Comparison of ENCODE assay signal across 16 cellular contexts in the genomic region with DNA sequence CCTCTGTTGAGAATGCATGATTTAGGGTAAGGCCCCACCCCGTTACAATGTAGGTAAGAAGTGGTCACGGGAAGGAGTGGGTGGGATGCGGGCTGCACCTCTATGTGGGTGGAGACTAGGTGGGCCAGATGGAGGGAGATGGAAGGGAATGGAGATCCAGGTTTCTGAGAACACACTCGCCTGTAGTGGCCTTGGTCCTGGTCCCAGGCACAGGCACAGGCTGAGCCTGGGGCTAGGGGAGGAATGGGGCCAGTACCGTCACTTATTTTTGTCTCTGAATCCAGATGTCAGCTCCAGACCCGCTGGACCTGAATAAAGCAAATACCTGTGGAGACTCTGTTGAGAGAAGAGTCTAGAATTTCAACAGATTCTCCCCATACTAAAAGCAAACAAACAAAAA. TPM values are rescaled to one million over a fixed set of nuclear protein-coding genes. Genes with fewer than 3 reads are reported as not detected.
DNase-seq lines count a peak whose midpoint lies in the region; ATAC-seq, FAIRE-seq and TF ChIP-seq lines count a peak whose summit lies in the region.
"Had no signal": no experiment of that assay in that cellular context is flagged by ENCODE, and none has a peak within 500 bp of the region (broad histone marks: within the 10 kb centered on the region; RNA-seq: fewer than 3 reads in every experiment).

No MANE protein-coding gene starts in this region.

- H3K36me3 ChIP-seq in rectal smooth muscle tissue (ENCODE audit: control insufficient read depth, insufficient read depth, low read length) = no peaks in the 10 kb centered on the region

- CTCF ChIA-PET in A549 (lab: Yijun Ruan, JAX) = interaction anchor here (1.4 to 9.8 kb wide), 6 partner anchors 11 to 270 kb away, joined by 5 to 98 read pairs (median 47); no protein-coding TSS in a partner anchor
- CTCF ChIA-PET in activated CD4-positive, alpha-beta T cell treated with anti-CD3 and anti-CD28 coated beads, Interleukin-2, amount 10 ng/mL, durations not matched to agents 7 days and 5 days (lab: Charles Lee) = interaction anchor here (1.1 to 4.0 kb wide), 2 partner anchors 11 to 79 kb away, joined by 3 to 32 read pairs; no protein-coding TSS in a partner anchor

- no peak for TF ChIP-seq CTCF in A549 (IDR thresholded peaks at IDR 0.05)

- no peak for FAIRE-seq in A549 (lab: Jason Lieb, UNC)
- FAIRE-seq: GM18507 had no signal

- ATAC-seq in A549 (no peak), T-helper 17 cell (no peak), left ventricle myocardium superior (peak; percentile 44), GM18517 (IDR thresholded peaks at IDR 0.05; ENCODE audit: unreplicated experiment) (no peak), HG02852 (IDR thresholded peaks at IDR 0.05; ENCODE audit: unreplicated experiment) (no peak)
- ATAC-seq: naive thymus-derived CD8-positive, alpha-beta T cell had no signal

- H3K4me3 Mint-ChIP-seq in T-helper 17 cell = no peak overlapping the region
- no peak overlapping the region for H3K4me3 Mint-ChIP-seq in activated CD4-positive, alpha-beta T cell treated with anti-CD3 and anti-CD28 coated beads, Interleukin-2, amount 10 ng/mL, durations not matched to agents 7 days and 5 days
- H3K4me3 Mint-ChIP-seq: naive thymus-derived CD8-positive, alpha-beta T cell had no signal

- no peaks in the 10 kb centered on the region for H3K9me3 Mint-ChIP-seq in activated CD4-positive, alpha-beta T cell treated with anti-CD3 and anti-CD28 coated beads, Interleukin-2, amount 10 ng/mL, durations not matched to agents 7 days and 5 days
- H3K9me3 Mint-ChIP-seq: naive thymus-derived CD8-positive, alpha-beta T cell had no signal

- H3K9me3 ChIP-seq in A549 (no peaks in the 10 kb centered on the region), T-helper 17 cell (ENCODE audit: control insufficient read depth, low read length, poor library complexity, severe bottlenecking) (no peaks in the 10 kb centered on the region)

- H3K4me1 ChIP-seq in A549 (peaks cover 19% of the 10 kb centered on the region; the same call in 2 of the 3 replicates), rectal smooth muscle tissue (ENCODE audit: control insufficient read depth, insufficient read depth, low read length) (peaks cover 22% of the 10 kb centered on the region)

- POLR2A ChIA-PET in A549 (lab: Yijun Ruan, JAX) = no interaction called here
- POLR2A ChIA-PET in activated CD4-positive, alpha-beta T cell treated with anti-CD3 and anti-CD28 coated beads, Interleukin-2, amount 10 ng/mL, durations not matched to agents 7 days and 5 days (lab: Charles Lee) = no interaction called here

- H3K27me3 Mint-ChIP-seq in T-helper 17 cell = no peaks in the 10 kb centered on the region
- H3K27me3 Mint-ChIP-seq in activated CD4-positive, alpha-beta T cell treated with anti-CD3 and anti-CD28 coated beads, Interleukin-2, amount 10 ng/mL, durations not matched to agents 7 days and 5 days = no peaks in the 10 kb centered on the region
- H3K27me3 Mint-ChIP-seq: naive thymus-derived CD8-positive, alpha-beta T cell had no signal

- no peak for TF ChIP-seq POLR2A in A549 (IDR thresholded peaks at IDR 0.05; ENCODE audit: low read length)

- H3K27ac ChIP-seq in A549 (peak overlapping the region in 1 of 2 experiments; percentile 42; a peak in 1 of 6 replicates), rectal smooth muscle tissue (ENCODE audit: low read depth, low read length) (peak overlapping the region; percentile 64)

- WGBS in A549 (ENCODE audit: missing lambda C conversion rate) = 81% methylated on average over 5 of the region's 6 CpGs

- H3K4me3 ChIP-seq in A549 (no peak overlapping the region), rectal smooth muscle tissue (ENCODE audit: low read length) (no peak overlapping the region)

- peaks cover 18% of the 10 kb centered on the region for H3K4me1 Mint-ChIP-seq in T-helper 17 cell
- peaks cover 34% of the 10 kb centered on the region for H3K4me1 Mint-ChIP-seq in activated CD4-positive, alpha-beta T cell treated with anti-CD3 and anti-CD28 coated beads, Interleukin-2, amount 10 ng/mL, durations not matched to agents 7 days and 5 days

- H3K27ac Mint-ChIP-seq in T-helper 17 cell = peak overlapping the region; percentile 39
- H3K27ac Mint-ChIP-seq in activated CD4-positive, alpha-beta T cell treated with anti-CD3 and anti-CD28 coated beads, Interleukin-2, amount 10 ng/mL, durations not matched to agents 7 days and 5 days = no peak overlapping the region

- 0 out of 3 replicates have a peak overlapping the region, but pooled peaks have one; percentile 18 for H3K4me2 ChIP-seq in A549

- H3K9ac ChIP-seq in rectal smooth muscle tissue (ENCODE audit: low read length) = no peak overlapping the region

- no peak for DNase-seq in A549 (ENCODE audit: low read depth in 1 of 2, low spot score in 1 of 2)
- DNase-seq in T-helper 17 cell = no peak
- DNase-seq in left ventricle myocardium superior = no peak
- no peak for DNase-seq in retina
- DNase-seq in activated CD4-positive, alpha-beta T cell treated with anti-CD3 and anti-CD28 coated beads, Interleukin-2, amount 10 ng/mL, durations not matched to agents 7 days and 5 days = no peak
- DNase-seq: ACHN; activated T-cell treated with anti-CD3 and anti-CD28 coated beads, Interleukin-2, amount 50 U/mL, for 1 hour; cerebellar nuclear complex; NCI-H1436 treated with DMSO at 0.1 percent for 48 hours; stimulated activated CD4-positive, alpha-beta T cell treated with anti-CD3 and anti-CD28 coated beads, Interleukin-4, amount 100 ng/mL, for 1 hour had no signal

- peaks cover 3% of the 10 kb centered on the region for H3K27me3 ChIP-seq in rectal smooth muscle tissue (ENCODE audit: control insufficient read depth, insufficient read depth, low read length)

- no peak for TF ChIP-seq RAD21 in A549 (conservative IDR thresholded peaks at IDR 0.05 in 1 of 2, IDR thresholded peaks at IDR 0.05 in 1 of 2)

- no peak for TF ChIP-seq EP300 in A549 (IDR thresholded peaks at IDR 0.05)

- intact Hi-C loops in left ventricle myocardium superior (cut with micrococcal nuclease) = no loop called here

- H3K36me3 Mint-ChIP-seq in T-helper 17 cell (ENCODE audit: low read depth) = no peaks in the 10 kb centered on the region
- H3K36me3 Mint-ChIP-seq in activated CD4-positive, alpha-beta T cell treated with anti-CD3 and anti-CD28 coated beads, Interleukin-2, amount 10 ng/mL, durations not matched to agents 7 days and 5 days (ENCODE audit: low read depth) = no peaks in the 10 kb centered on the region

TF ChIP-seq in A549, 52 proteins besides CTCF, POLR2A, EP300 and RAD21 (continues in another document):
- no peak for TF ChIP-seq HDAC2 (IDR thresholded peaks at IDR 0.05)
- TF ChIP-seq, protein P1, sequence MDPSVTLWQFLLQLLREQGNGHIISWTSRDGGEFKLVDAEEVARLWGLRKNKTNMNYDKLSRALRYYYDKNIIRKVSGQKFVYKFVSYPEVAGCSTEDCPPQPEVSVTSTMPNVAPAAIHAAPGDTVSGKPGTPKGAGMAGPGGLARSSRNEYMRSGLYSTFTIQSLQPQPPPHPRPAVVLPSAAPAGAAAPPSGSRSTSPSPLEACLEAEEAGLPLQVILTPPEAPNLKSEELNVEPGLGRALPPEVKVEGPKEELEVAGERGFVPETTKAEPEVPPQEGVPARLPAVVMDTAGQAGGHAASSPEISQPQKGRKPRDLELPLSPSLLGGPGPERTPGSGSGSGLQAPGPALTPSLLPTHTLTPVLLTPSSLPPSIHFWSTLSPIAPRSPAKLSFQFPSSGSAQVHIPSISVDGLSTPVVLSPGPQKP (IDR thresholded peaks at IDR 0.05; ENCODE audit: low read depth, low read length) = no peak
- TF ChIP-seq, protein P2, sequence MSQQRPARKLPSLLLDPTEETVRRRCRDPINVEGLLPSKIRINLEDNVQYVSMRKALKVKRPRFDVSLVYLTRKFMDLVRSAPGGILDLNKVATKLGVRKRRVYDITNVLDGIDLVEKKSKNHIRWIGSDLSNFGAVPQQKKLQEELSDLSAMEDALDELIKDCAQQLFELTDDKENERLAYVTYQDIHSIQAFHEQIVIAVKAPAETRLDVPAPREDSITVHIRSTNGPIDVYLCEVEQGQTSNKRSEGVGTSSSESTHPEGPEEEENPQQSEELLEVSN (IDR thresholded peaks at IDR 0.05; ENCODE audit: borderline replicate concordance, low read depth) = no peak

RNA-seq across cellular contexts. Expression of gene GOLGA6A, which starts 31.5 kb away (rescaled TPM):
- polyA plus RNA-seq in A549 (2011; rRNA removed) (0.03 and 0.07 TPM in 2 replicates), A549 (2017; fragmentation: RNase III; extraction: RNeasy Plus Mini Kit Qiagen cat#74134 plus additional on column Dnase treatment) (0.05 TPM in 1 of 3 replicates, not detected in the others)
- 0.01 TPM in 1 of 2 replicates, not detected in the other for polyA plus RNA-seq in A549 (2012; cell fraction: cytosol; rRNA removed)
- polyA plus RNA-seq in A549 (2012; cell fraction: nucleus; rRNA removed) = 0.01 and 0.09 TPM in 2 replicates
- not detected in 2 replicates for polyA minus RNA-seq in A549 (2011; rRNA and poly(A)+ RNA removed)
- total RNA-seq in T-helper 17 cell (1 to 10 TPM in 1 of 2 donors, not detected in 1; 1.0 TPM), left ventricle myocardium superior (not detected)
- not detected for total RNA-seq in activated CD4-positive, alpha-beta T cell treated with anti-CD3 and anti-CD28 coated beads, Interleukin-2, amount 10 ng/mL, durations not matched to agents 7 days and 5 days
- total RNA-seq: HT1080 had no signal

RNA-seq across cellular contexts. Expression of gene PML, which starts 56.3 kb away (rescaled TPM):
- polyA plus RNA-seq in A549 (2011; rRNA removed) (2.1 and 3.9 TPM in 2 replicates), A549 (2017; fragmentation: RNase III; extraction: RNeasy Plus Mini Kit Qiagen cat#74134 plus additional on column Dnase treatment) (7.8 to 8.5 TPM (median 8.4 TPM) in 3 replicates)
- polyA plus RNA-seq in A549 (2012; cell fraction: cytosol; rRNA removed) = 5.9 and 7.9 TPM in 2 replicates
- 14.7 and 25.7 TPM in 2 replicates for polyA plus RNA-seq in A549 (2012; cell fraction: nucleus; rRNA removed)
- 5.6 and 6.2 TPM in 2 replicates for polyA minus RNA-seq in A549 (2011; rRNA and poly(A)+ RNA removed)
- total RNA-seq in T-helper 17 cell (10 to 100 TPM; 47.6 to 52.6 TPM), left ventricle myocardium superior (20.8 TPM)
- total RNA-seq in activated CD4-positive, alpha-beta T cell treated with anti-CD3 and anti-CD28 coated beads, Interleukin-2, amount 10 ng/mL, durations not matched to agents 7 days and 5 days = 100 to 1,000 TPM; 118 to 122 TPM

RNA-seq across cellular contexts. Expression of gene STOML1, which starts 58.7 kb away (rescaled TPM):
- polyA plus RNA-seq in A549 (2011; rRNA removed) (3.5 and 4.3 TPM in 2 replicates), A549 (2017; fragmentation: RNase III; extraction: RNeasy Plus Mini Kit Qiagen cat#74134 plus additional on column Dnase treatment) (4.9 to 6.3 TPM (median 5.7 TPM) in 3 replicates)
- polyA plus RNA-seq in A549 (2012; cell fraction: cytosol; rRNA removed) = 7.6 and 8.0 TPM in 2 replicates
- 12.0 and 14.7 TPM in 2 replicates for polyA plus RNA-seq in A549 (2012; cell fraction: nucleus; rRNA removed)
- polyA minus RNA-seq in A549 (2011; rRNA and poly(A)+ RNA removed) = 3.6 and 5.4 TPM in 2 replicates
- total RNA-seq in T-helper 17 cell (1 to 10 TPM; 3.7 to 5.6 TPM), left ventricle myocardium superior (26.9 TPM)
- 10 to 100 TPM; 12.0 to 12.8 TPM for total RNA-seq in activated CD4-positive, alpha-beta T cell treated with anti-CD3 and anti-CD28 coated beads, Interleukin-2, amount 10 ng/mL, durations not matched to agents 7 days and 5 days
